Comparison of ENCODE assay signal across 11 cellular contexts in genomic region chr9:121888438-121888775, GRCh38.
DNase-seq lines count a peak whose midpoint lies in the region; ATAC-seq and TF ChIP-seq lines count a peak whose summit lies in the region.
"Had no signal": no experiment of that assay in that cellular context is flagged by ENCODE, and none has a peak within 500 bp of the region (broad histone marks: within the 10 kb centered on the region; RNA-seq: fewer than 3 reads in every experiment).

No MANE protein-coding gene starts in this region.

- no peaks in the 10 kb centered on the region for H3K79me2 ChIP-seq in HCT116 (ENCODE audit: insufficient read depth, low read length)

- H3K4me3 Mint-ChIP-seq in T-helper 2 cell treated with Interferon-gamma antibody and Interleukin-4, amounts not matched to agents 5 μg/mL and 100 μg/mL, for 36 hours = no peak overlapping the region

- H4K20me1 ChIP-seq in HCT116 (ENCODE audit: insufficient read depth) = no peaks in the 10 kb centered on the region

- H3K4me3 ChIP-seq in HCT116 (replicated peaks in 1 of 2; ENCODE audit: low read depth in 1 of 2, low read length in 2 of 2) (no peak overlapping the region), astrocyte of the spinal cord (ENCODE audit: low read depth, low read length) (no peak overlapping the region)

- no TSS peak for BruUV-seq in HCT116 (replicated peaks; lab: Mats Ljungman, UMichigan)

- intact Hi-C loops in HCT116 (cut with micrococcal nuclease) = no loop called here

- no peak overlapping the region for H3K9ac ChIP-seq in HCT116 (ENCODE audit: low read length)

- H3K27ac Mint-ChIP-seq in T-helper 2 cell treated with Interferon-gamma antibody and Interleukin-4, amounts not matched to agents 5 μg/mL and 100 μg/mL, for 36 hours = no peak overlapping the region

- POLR2A ChIA-PET in HCT116 (lab: Charles Lee) = interaction anchor here (1.0 kb wide), 1 partner anchor 27 kb away, joined by 3 read pairs; no protein-coding TSS in a partner anchor

- TF ChIP-seq CTCF in HCT116 (IDR thresholded peaks at IDR 0.05 in 2 of 3, conservative IDR thresholded peaks at IDR 0.05 in 1 of 3; ENCODE audit: borderline replicate concordance in 1 of 3, insufficient read depth in 1 of 3, low read depth in 2 of 3, low read length in 2 of 3) = no peak
- TF ChIP-seq CTCF in astrocyte of the spinal cord (IDR thresholded peaks at IDR 0.05; ENCODE audit: low read depth, low read length) = no peak

- CTCF ChIA-PET in HCT116 (lab: Charles Lee) = no interaction called here

- no peaks in the 10 kb centered on the region for H3K27me3 ChIP-seq in HCT116 (ENCODE audit: insufficient read depth, low read length)
- H3K27me3 ChIP-seq: neutrophil had no signal

- TF ChIP-seq RAD21 in HCT116 (IDR thresholded peaks at IDR 0.05; ENCODE audit: low read depth) = no peak

- in situ Hi-C loops in ACHN (cut with HindIII; ENCODE audit: low pct_ligation_motif_present, low pct_unique_long_range_greater_than_20kb, low sequenced_read_pairs) (no loop called here), astrocyte of the spinal cord (cut with HindIII; ENCODE audit: low sequenced_read_pairs) (no loop called here)

- H3K4me1 ChIP-seq in HCT116 (ENCODE audit: control insufficient read depth in 1 of 2, insufficient read depth in 2 of 2, low read length in 2 of 2) = peaks cover 0 to 12% of the 10 kb centered on the region in 2 experiments; a peak in 2 of 4 replicates

- RAD21 ChIA-PET in HCT116 (lab: Charles Lee; ENCODE audit: low non-redundant PET in 1 of 2, low total read pairs in 2 of 2, uncharacterized antibody in 2 of 2, unreplicated experiment in 2 of 2) = no interaction called here

- no peaks in the 10 kb centered on the region for H3K36me3 ChIP-seq in HCT116 (ENCODE audit: control insufficient read depth in 1 of 2, insufficient read depth in 2 of 2, low read length in 2 of 2)
- H3K36me3 ChIP-seq: neutrophil had no signal

- no peak overlapping the region for H2AFZ ChIP-seq in HCT116 (ENCODE audit: low read depth, low read length, poor library complexity, severe bottlenecking)

- DNase-seq in ACHN (peak; percentile 42), HCT116 (ENCODE audit: low read depth, low spot score) (no peak), astrocyte of the spinal cord (ENCODE audit: low read depth, low spot score) (peak; percentile 96), kidney glomerular epithelial cell (lab: John Stamatoyannopoulos, UW) (peak; percentile 28), NCI-H510A (lab: John Stamatoyannopoulos, UW) (no peak), activated gamma-delta T cell (lab: John Stamatoyannopoulos, UW) (no peak)
- DNase-seq in T-helper 2 cell treated with Interferon-gamma antibody and Interleukin-4, amounts not matched to agents 5 μg/mL and 100 μg/mL, for 36 hours (ENCODE audit: low spot score) = no peak
- DNase-seq: NCI-H1417 had no signal

- H3K36me3 Mint-ChIP-seq in T-helper 2 cell treated with Interferon-gamma antibody and Interleukin-4, amounts not matched to agents 5 μg/mL and 100 μg/mL, for 36 hours (ENCODE audit: low read depth) = no peaks in the 10 kb centered on the region

- H3K27me3 Mint-ChIP-seq in T-helper 2 cell treated with Interferon-gamma antibody and Interleukin-4, amounts not matched to agents 5 μg/mL and 100 μg/mL, for 36 hours (ENCODE audit: low read depth) = no peaks in the 10 kb centered on the region

- H3K9me3 ChIP-seq in HCT116 (ENCODE audit: control insufficient read depth in 1 of 2, insufficient read depth in 1 of 2, low read depth in 1 of 2, low read length in 2 of 2) = no peaks in the 10 kb centered on the region
- H3K9me3 ChIP-seq: neutrophil had no signal

- H3K4me2 ChIP-seq in HCT116 (ENCODE audit: low read length) = peak overlapping the region; percentile 4; the same call in 1 of the 2 replicates

- ATAC-seq in HCT116 (no peak), GM21526 (IDR thresholded peaks at IDR 0.05; ENCODE audit: low FRiP score, unreplicated experiment) (no peak)
- ATAC-seq: esophagus mucosa had no signal

- H3K27ac ChIP-seq in HCT116 (ENCODE audit: low read depth, low read length) = no peak overlapping the region
- H3K27ac ChIP-seq: neutrophil had no signal

- H3K9me3 Mint-ChIP-seq in T-helper 2 cell treated with Interferon-gamma antibody and Interleukin-4, amounts not matched to agents 5 μg/mL and 100 μg/mL, for 36 hours = no peaks in the 10 kb centered on the region

- H3K4me1 Mint-ChIP-seq in T-helper 2 cell treated with Interferon-gamma antibody and Interleukin-4, amounts not matched to agents 5 μg/mL and 100 μg/mL, for 36 hours (ENCODE audit: low read depth) = peaks cover 5% of the 10 kb centered on the region

- TF ChIP-seq POLR2A in HCT116 (IDR thresholded peaks at IDR 0.05; ENCODE audit: borderline replicate concordance, extremely low read depth, insufficient read depth, insufficient read length) = no peak

- H3K9me2 ChIP-seq in HCT116 (ENCODE audit: insufficient read depth) = no peaks in the 10 kb centered on the region

TF ChIP-seq in HCT116, 20 proteins besides CTCF, POLR2A, EP300 and RAD21:
- TF ChIP-seq, protein P1, sequence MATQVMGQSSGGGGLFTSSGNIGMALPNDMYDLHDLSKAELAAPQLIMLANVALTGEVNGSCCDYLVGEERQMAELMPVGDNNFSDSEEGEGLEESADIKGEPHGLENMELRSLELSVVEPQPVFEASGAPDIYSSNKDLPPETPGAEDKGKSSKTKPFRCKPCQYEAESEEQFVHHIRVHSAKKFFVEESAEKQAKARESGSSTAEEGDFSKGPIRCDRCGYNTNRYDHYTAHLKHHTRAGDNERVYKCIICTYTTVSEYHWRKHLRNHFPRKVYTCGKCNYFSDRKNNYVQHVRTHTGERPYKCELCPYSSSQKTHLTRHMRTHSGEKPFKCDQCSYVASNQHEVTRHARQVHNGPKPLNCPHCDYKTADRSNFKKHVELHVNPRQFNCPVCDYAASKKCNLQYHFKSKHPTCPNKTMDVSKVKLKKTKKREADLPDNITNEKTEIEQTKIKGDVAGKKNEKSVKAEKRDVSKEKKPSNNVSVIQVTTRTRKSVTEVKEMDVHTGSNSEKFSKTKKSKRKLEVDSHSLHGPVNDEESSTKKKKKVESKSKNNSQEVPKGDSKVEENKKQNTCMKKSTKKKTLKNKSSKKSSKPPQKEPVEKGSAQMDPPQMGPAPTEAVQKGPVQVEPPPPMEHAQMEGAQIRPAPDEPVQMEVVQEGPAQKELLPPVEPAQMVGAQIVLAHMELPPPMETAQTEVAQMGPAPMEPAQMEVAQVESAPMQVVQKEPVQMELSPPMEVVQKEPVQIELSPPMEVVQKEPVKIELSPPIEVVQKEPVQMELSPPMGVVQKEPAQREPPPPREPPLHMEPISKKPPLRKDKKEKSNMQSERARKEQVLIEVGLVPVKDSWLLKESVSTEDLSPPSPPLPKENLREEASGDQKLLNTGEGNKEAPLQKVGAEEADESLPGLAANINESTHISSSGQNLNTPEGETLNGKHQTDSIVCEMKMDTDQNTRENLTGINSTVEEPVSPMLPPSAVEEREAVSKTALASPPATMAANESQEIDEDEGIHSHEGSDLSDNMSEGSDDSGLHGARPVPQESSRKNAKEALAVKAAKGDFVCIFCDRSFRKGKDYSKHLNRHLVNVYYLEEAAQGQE (IDR thresholded peaks at IDR 0.05; ENCODE audit: low read depth) = no peak
- TF ChIP-seq SP1 (IDR thresholded peaks at IDR 0.05; ENCODE audit: low read depth) (no peak), CEBPB (IDR thresholded peaks at IDR 0.05; ENCODE audit: low read depth) (no peak), FOSL1 (IDR thresholded peaks at IDR 0.05; ENCODE audit: low read depth) (no peak), POLR2AphosphoS5 (IDR thresholded peaks at IDR 0.05; ENCODE audit: low read depth, low read length) (no peak), ELF1 (IDR thresholded peaks at IDR 0.05; ENCODE audit: borderline replicate concordance, low read depth) (no peak), ZNF274 (IDR thresholded peaks at IDR 0.05; ENCODE audit: low read depth, low read length) (no peak), JUND (IDR thresholded peaks at IDR 0.05) (no peak), ZFX (IDR thresholded peaks at IDR 0.05) (no peak), EGR1 (IDR thresholded peaks at IDR 0.05; ENCODE audit: low read depth) (no peak), SRF (IDR thresholded peaks at IDR 0.05; ENCODE audit: low read depth) (no peak), SIN3A (IDR thresholded peaks at IDR 0.05; ENCODE audit: low read depth) (no peak), CBX3 (IDR thresholded peaks at IDR 0.05; ENCODE audit: low read depth) (no peak), EZH2phosphoT487 (IDR thresholded peaks at IDR 0.05; ENCODE audit: borderline replicate concordance) (no peak), TCF7L2 (IDR thresholded peaks at IDR 0.05; ENCODE audit: borderline replicate concordance, extremely low read depth, insufficient read depth, insufficient read length) (no peak)
- TF ChIP-seq, protein P2, sequence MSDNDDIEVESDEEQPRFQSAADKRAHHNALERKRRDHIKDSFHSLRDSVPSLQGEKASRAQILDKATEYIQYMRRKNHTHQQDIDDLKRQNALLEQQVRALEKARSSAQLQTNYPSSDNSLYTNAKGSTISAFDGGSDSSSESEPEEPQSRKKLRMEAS (IDR thresholded peaks at IDR 0.05) = no peak
- TF ChIP-seq, protein P3, sequence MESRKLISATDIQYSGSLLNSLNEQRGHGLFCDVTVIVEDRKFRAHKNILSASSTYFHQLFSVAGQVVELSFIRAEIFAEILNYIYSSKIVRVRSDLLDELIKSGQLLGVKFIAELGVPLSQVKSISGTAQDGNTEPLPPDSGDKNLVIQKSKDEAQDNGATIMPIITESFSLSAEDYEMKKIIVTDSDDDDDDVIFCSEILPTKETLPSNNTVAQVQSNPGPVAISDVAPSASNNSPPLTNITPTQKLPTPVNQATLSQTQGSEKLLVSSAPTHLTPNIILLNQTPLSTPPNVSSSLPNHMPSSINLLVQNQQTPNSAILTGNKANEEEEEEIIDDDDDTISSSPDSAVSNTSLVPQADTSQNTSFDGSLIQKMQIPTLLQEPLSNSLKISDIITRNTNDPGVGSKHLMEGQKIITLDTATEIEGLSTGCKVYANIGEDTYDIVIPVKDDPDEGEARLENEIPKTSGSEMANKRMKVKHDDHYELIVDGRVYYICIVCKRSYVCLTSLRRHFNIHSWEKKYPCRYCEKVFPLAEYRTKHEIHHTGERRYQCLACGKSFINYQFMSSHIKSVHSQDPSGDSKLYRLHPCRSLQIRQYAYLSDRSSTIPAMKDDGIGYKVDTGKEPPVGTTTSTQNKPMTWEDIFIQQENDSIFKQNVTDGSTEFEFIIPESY (IDR thresholded peaks at IDR 0.05; ENCODE audit: extremely low read depth, insufficient replicate concordance, low read length) = no peak

Comparison
In these comparisons a context has a peak if more than half of its experiments do, and no peak if none do; other contexts are left out.
1. DNase-seq: peak in ACHN (single experiment), astrocyte of the spinal cord (single experiment) and kidney glomerular epithelial cell (single experiment); none in HCT116 (single experiment), NCI-H510A (single experiment), activated gamma-delta T cell (single experiment) and T-helper 2 cell treated with Interferon-gamma antibody and Interleukin-4, amounts not matched to agents 5 μg/mL and 100 μg/mL, for 36 hours (single experiment).